ENCODE assay signal across 9 cellular contexts in the genomic region with DNA sequence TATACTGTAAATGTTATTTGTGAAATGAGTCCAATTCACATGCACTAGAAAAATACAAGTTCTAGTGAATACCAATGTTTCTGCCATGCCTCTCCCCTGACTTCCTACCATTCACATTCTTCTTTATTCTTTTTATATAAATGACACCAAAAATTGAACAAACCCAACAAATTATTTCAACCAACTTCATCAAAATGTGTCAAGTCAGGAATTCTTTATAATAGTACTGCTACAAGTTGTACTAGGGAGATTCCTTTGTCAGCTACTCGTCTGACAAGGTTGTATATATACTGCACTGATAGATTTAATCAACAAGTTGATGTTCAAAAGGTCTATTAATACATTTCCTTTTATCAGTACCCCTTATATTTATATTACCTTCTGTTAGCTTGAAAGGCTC. TPM values are rescaled to one million over a fixed set of nuclear protein-coding genes. Genes with fewer than 3 reads are reported as not detected.
DNase-seq lines count a peak whose midpoint lies in the region; ATAC-seq and TF ChIP-seq lines count a peak whose summit lies in the region.
"Had no signal": no experiment of that assay in that cellular context is flagged by ENCODE, and none has a peak within 500 bp of the region (broad histone marks: within the 10 kb centered on the region; RNA-seq: fewer than 3 reads in every experiment).

No MANE protein-coding gene starts in this region.

- intact Hi-C loops in activated CD4-positive, alpha-beta T cell treated with anti-CD3 and anti-CD28 coated beads for 36 hours (cut with DNase I, micrococcal nuclease), result loop anchor here (2.0 kb wide), 3 partner anchors 44 to 138 kb away; no protein-coding TSS in a partner anchor
- intact Hi-C loops in activated CD8-positive, alpha-beta T cell treated with anti-CD3 and anti-CD28 coated beads for 36 hours (cut with micrococcal nuclease), result loop anchor here (2.0 to 5.0 kb wide), 2 partner anchors 47 to 226 kb away; no protein-coding TSS in a partner anchor

- no peak for TF ChIP-seq CTCF in activated CD8-positive, alpha-beta T cell treated with anti-CD3 and anti-CD28 coated beads for 36 hours (IDR thresholded peaks at IDR 0.05)
- no peak for TF ChIP-seq CTCF in hepatocyte (IDR thresholded peaks at IDR 0.05; ENCODE audit: poor library complexity)

- no peaks in the 10 kb centered on the region for H3K9me3 Mint-ChIP-seq in activated CD4-positive, alpha-beta T cell treated with anti-CD3 and anti-CD28 coated beads for 36 hours (ENCODE audit: low read depth)
- peaks cover 3% of the 10 kb centered on the region for H3K9me3 Mint-ChIP-seq in activated CD8-positive, alpha-beta T cell treated with anti-CD3 and anti-CD28 coated beads for 36 hours
- H3K9me3 Mint-ChIP-seq in stimulated activated memory B cell treated with anti-CD40 and anti-IgM and Interleukin-4, amounts not matched to agents 10 μg/mL and 1 μg/mL and 100 μg/mL, for 72 hours, result no peaks in the 10 kb centered on the region

- H3K27me3 ChIP-seq in hepatocyte, result no peaks in the 10 kb centered on the region

- H3K9me3 ChIP-seq in hepatocyte (ENCODE audit: low read depth), result no peaks in the 10 kb centered on the region

- 24% methylated on average over 1 of the region's 1 CpG for WGBS in hepatocyte (ENCODE audit: low lambda C conversion rate, missing lambda C conversion rate)

- peak overlapping the region; percentile 88 for H3K4me3 Mint-ChIP-seq in activated CD4-positive, alpha-beta T cell treated with anti-CD3 and anti-CD28 coated beads for 36 hours
- H3K4me3 Mint-ChIP-seq in activated CD8-positive, alpha-beta T cell treated with anti-CD3 and anti-CD28 coated beads for 36 hours, result peak overlapping the region; percentile 92
- peak overlapping the region; percentile 94 for H3K4me3 Mint-ChIP-seq in stimulated activated memory B cell treated with anti-CD40 and anti-IgM and Interleukin-4, amounts not matched to agents 10 μg/mL and 1 μg/mL and 100 μg/mL, for 72 hours

- POLR2A ChIA-PET in activated CD4-positive, alpha-beta T cell treated with anti-CD3 and anti-CD28 coated beads for 36 hours (lab: Charles Lee), result interaction anchor here (0.6 to 1.0 kb wide), 3 partner anchors 9 to 330 kb away, joined by 3 to 5 read pairs (median 3); no protein-coding TSS in a partner anchor
- POLR2A ChIA-PET in activated CD8-positive, alpha-beta T cell treated with anti-CD3 and anti-CD28 coated beads for 36 hours (lab: Charles Lee), result interaction anchor here (0.9 to 6.5 kb wide), 3 partner anchors 9 to 166 kb away, joined by 4 to 111 read pairs (median 7); no protein-coding TSS in a partner anchor

- CTCF ChIA-PET in activated CD4-positive, alpha-beta T cell treated with anti-CD3 and anti-CD28 coated beads for 36 hours (lab: Charles Lee), result interaction anchor here (0.9 to 4.1 kb wide), 9 partner anchors 9 to 131 kb away, joined by 3 to 16 read pairs (median 4); no protein-coding TSS in a partner anchor
- CTCF ChIA-PET in activated CD8-positive, alpha-beta T cell treated with anti-CD3 and anti-CD28 coated beads for 36 hours (lab: Charles Lee), result interaction anchor here (0.7 to 1.4 kb wide), 5 partner anchors 10 to 1191 kb away, joined by 3 to 4 read pairs (median 3); no protein-coding TSS in a partner anchor

- no peaks in the 10 kb centered on the region for H3K36me3 ChIP-seq in hepatocyte (replicated peaks; ENCODE audit: insufficient read depth, low read depth)

- peak overlapping the region; percentile 99 for H3K27ac Mint-ChIP-seq in activated CD4-positive, alpha-beta T cell treated with anti-CD3 and anti-CD28 coated beads for 36 hours
- peak overlapping the region; percentile 99 for H3K27ac Mint-ChIP-seq in activated CD8-positive, alpha-beta T cell treated with anti-CD3 and anti-CD28 coated beads for 36 hours
- H3K27ac Mint-ChIP-seq in stimulated activated memory B cell treated with anti-CD40 and anti-IgM and Interleukin-4, amounts not matched to agents 10 μg/mL and 1 μg/mL and 100 μg/mL, for 72 hours, result peak overlapping the region; percentile 96

- peaks cover 38% of the 10 kb centered on the region for H3K36me3 Mint-ChIP-seq in activated CD4-positive, alpha-beta T cell treated with anti-CD3 and anti-CD28 coated beads for 36 hours (ENCODE audit: low read depth)
- peaks cover 37% of the 10 kb centered on the region for H3K36me3 Mint-ChIP-seq in activated CD8-positive, alpha-beta T cell treated with anti-CD3 and anti-CD28 coated beads for 36 hours (ENCODE audit: low read depth)
- peaks cover 19% of the 10 kb centered on the region for H3K36me3 Mint-ChIP-seq in stimulated activated memory B cell treated with anti-CD40 and anti-IgM and Interleukin-4, amounts not matched to agents 10 μg/mL and 1 μg/mL and 100 μg/mL, for 72 hours

- H4K20me1 ChIP-seq in hepatocyte (ENCODE audit: insufficient read depth, poor library complexity, severe bottlenecking), result peaks cover 55% of the 10 kb centered on the region

- H3K4me1 ChIP-seq in hepatocyte (ENCODE audit: insufficient read depth), result peaks cover 16% of the 10 kb centered on the region

- peak overlapping the region; percentile 100 for H3K27ac ChIP-seq in hepatocyte

- H3K4me1 Mint-ChIP-seq in activated CD4-positive, alpha-beta T cell treated with anti-CD3 and anti-CD28 coated beads for 36 hours, result peaks cover 60% of the 10 kb centered on the region
- H3K4me1 Mint-ChIP-seq in activated CD8-positive, alpha-beta T cell treated with anti-CD3 and anti-CD28 coated beads for 36 hours (ENCODE audit: low read depth), result peaks cover 44% of the 10 kb centered on the region
- peaks cover 63% of the 10 kb centered on the region for H3K4me1 Mint-ChIP-seq in stimulated activated memory B cell treated with anti-CD40 and anti-IgM and Interleukin-4, amounts not matched to agents 10 μg/mL and 1 μg/mL and 100 μg/mL, for 72 hours

- H2AFZ ChIP-seq in hepatocyte, result no peak overlapping the region

- no peak for ATAC-seq in activated CD4-positive, alpha-beta T cell treated with anti-CD3 and anti-CD28 coated beads for 36 hours
- ATAC-seq in activated CD8-positive, alpha-beta T cell treated with anti-CD3 and anti-CD28 coated beads for 36 hours, result no peak
- no peak for ATAC-seq in stimulated activated memory B cell treated with anti-CD40 and anti-IgM and Interleukin-4, amounts not matched to agents 10 μg/mL and 1 μg/mL and 100 μg/mL, for 72 hours
- ATAC-seq in GM19351 (IDR thresholded peaks at IDR 0.05; ENCODE audit: unreplicated experiment), result no peak

- no peaks in the 10 kb centered on the region for H3K27me3 Mint-ChIP-seq in activated CD4-positive, alpha-beta T cell treated with anti-CD3 and anti-CD28 coated beads for 36 hours
- H3K27me3 Mint-ChIP-seq in activated CD8-positive, alpha-beta T cell treated with anti-CD3 and anti-CD28 coated beads for 36 hours, result no peaks in the 10 kb centered on the region
- no peaks in the 10 kb centered on the region for H3K27me3 Mint-ChIP-seq in stimulated activated memory B cell treated with anti-CD40 and anti-IgM and Interleukin-4, amounts not matched to agents 10 μg/mL and 1 μg/mL and 100 μg/mL, for 72 hours

- H3K79me2 ChIP-seq in hepatocyte, result peaks cover 76% of the 10 kb centered on the region

- H3K9me2 ChIP-seq in hepatocyte (replicated peaks; ENCODE audit: insufficient read depth), result no peaks in the 10 kb centered on the region

- H3K4me2 ChIP-seq in hepatocyte, result peak overlapping the region; percentile 79

- DNase-seq in activated CD4-positive, alpha-beta T cell treated with anti-CD3 and anti-CD28 coated beads for 36 hours, result no peak
- DNase-seq in activated CD4-positive, alpha-beta T cell treated with anti-CD3 and anti-CD28 coated beads for 4 hours, result no peak
- no peak for DNase-seq in activated CD8-positive, alpha-beta T cell treated with anti-CD3 and anti-CD28 coated beads for 36 hours
- no peak for DNase-seq in hepatocyte (ENCODE audit: low spot score)
- DNase-seq in NOMO-1 treated with dmso at 0.1 percent for 144 hours (lab: John Stamatoyannopoulos, UW; ENCODE audit: unreplicated experiment), result no peak
- no peak for DNase-seq in activated CD4-positive, CD25-positive, alpha-beta regulatory T cell treated with anti-CD3 and anti-CD28 coated beads, Interleukin-2, amount 50 U/mL, for 72 hours
- DNase-seq: activated CD4-positive, CD25-positive, alpha-beta regulatory T cell had no signal

- H3K4me3 ChIP-seq in hepatocyte, result peak overlapping the region; percentile 100

RNA-seq across cellular contexts. Expression of gene TBL1XR1, which starts 3.0 kb away (rescaled TPM):
- total RNA-seq in activated CD4-positive, alpha-beta T cell treated with anti-CD3 and anti-CD28 coated beads for 36 hours, result 100 to 1,000 TPM; 164 to 226 TPM
- 100 to 1,000 TPM; 153 to 158 TPM for total RNA-seq in activated CD8-positive, alpha-beta T cell treated with anti-CD3 and anti-CD28 coated beads for 36 hours
- 122 and 165 TPM in 2 replicates for total RNA-seq in hepatocyte
- 30.2 and 30.4 TPM in 2 replicates for polyA plus RNA-seq in hepatocyte
